1 cellular context compared by ENCODE assay signal in genomic region chr11:118068206-118068944, GRCh38.
TF ChIP-seq lines count a peak whose summit lies in the region.

No MANE protein-coding gene starts in this region.

TF ChIP-seq in GM23338, 12 proteins besides CTCF, POLR2A, EP300 and RAD21:
- TF ChIP-seq, protein P1, sequence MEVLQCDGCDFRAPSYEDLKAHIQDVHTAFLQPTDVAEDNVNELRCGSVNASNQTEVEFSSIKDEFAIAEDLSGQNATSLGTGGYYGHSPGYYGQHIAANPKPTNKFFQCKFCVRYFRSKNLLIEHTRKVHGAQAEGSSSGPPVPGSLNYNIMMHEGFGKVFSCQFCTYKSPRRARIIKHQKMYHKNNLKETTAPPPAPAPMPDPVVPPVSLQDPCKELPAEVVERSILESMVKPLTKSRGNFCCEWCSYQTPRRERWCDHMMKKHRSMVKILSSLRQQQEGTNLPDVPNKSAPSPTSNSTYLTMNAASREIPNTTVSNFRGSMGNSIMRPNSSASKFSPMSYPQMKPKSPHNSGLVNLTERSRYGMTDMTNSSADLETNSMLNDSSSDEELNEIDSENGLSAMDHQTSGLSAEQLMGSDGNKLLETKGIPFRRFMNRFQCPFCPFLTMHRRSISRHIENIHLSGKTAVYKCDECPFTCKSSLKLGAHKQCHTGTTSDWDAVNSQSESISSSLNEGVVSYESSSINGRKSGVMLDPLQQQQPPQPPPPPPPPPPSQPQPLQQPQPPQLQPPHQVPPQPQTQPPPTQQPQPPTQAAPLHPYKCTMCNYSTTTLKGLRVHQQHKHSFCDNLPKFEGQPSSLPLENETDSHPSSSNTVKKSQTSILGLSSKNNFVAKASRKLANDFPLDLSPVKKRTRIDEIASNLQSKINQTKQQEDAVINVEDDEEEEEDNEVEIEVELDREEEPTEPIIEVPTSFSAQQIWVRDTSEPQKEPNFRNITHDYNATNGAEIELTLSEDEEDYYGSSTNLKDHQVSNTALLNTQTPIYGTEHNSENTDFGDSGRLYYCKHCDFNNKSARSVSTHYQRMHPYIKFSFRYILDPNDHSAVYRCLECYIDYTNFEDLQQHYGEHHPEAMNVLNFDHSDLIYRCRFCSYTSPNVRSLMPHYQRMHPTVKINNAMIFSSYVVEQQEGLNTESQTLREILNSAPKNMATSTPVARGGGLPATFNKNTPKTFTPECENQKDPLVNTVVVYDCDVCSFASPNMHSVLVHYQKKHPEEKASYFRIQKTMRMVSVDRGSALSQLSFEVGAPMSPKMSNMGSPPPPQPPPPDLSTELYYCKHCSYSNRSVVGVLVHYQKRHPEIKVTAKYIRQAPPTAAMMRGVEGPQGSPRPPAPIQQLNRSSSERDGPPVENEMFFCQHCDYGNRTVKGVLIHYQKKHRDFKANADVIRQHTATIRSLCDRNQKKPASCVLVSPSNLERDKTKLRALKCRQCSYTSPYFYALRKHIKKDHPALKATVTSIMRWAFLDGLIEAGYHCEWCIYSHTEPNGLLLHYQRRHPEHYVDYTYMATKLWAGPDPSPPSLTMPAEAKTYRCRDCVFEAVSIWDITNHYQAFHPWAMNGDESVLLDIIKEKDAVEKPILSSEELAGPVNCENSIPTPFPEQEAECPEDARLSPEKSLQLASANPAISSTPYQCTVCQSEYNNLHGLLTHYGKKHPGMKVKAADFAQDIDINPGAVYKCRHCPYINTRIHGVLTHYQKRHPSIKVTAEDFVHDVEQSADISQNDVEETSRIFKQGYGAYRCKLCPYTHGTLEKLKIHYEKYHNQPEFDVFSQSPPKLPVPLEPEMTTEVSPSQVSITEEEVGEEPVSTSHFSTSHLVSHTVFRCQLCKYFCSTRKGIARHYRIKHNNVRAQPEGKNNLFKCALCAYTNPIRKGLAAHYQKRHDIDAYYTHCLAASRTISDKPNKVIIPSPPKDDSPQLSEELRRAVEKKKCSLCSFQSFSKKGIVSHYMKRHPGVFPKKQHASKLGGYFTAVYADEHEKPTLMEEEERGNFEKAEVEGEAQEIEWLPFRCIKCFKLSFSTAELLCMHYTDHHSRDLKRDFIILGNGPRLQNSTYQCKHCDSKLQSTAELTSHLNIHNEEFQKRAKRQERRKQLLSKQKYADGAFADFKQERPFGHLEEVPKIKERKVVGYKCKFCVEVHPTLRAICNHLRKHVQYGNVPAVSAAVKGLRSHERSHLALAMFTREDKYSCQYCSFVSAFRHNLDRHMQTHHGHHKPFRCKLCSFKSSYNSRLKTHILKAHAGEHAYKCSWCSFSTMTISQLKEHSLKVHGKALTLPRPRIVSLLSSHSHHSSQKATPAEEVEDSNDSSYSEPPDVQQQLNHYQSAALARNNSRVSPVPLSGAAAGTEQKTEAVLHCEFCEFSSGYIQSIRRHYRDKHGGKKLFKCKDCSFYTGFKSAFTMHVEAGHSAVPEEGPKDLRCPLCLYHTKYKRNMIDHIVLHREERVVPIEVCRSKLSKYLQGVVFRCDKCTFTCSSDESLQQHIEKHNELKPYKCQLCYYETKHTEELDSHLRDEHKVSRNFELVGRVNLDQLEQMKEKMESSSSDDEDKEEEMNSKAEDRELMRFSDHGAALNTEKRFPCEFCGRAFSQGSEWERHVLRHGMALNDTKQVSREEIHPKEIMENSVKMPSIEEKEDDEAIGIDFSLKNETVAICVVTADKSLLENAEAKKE (CRISPR knock-in tag; IDR thresholded peaks at IDR 0.05), result no peak
- TF ChIP-seq ZNF331 (CRISPR knock-in tag; IDR thresholded peaks at IDR 0.05; ENCODE audit: low read depth) (no peak), JUNB (IDR thresholded peaks at IDR 0.05; ENCODE audit: unreplicated experiment) (no peak), NANOG (IDR thresholded peaks at IDR 0.05; ENCODE audit: borderline replicate concordance) (no peak), EZH2 (IDR thresholded peaks at IDR 0.05; ENCODE audit: low read depth, unreplicated experiment) (no peak), STAT1 (IDR thresholded peaks at IDR 0.05; ENCODE audit: unreplicated experiment) (no peak), POLR2AphosphoS5 (IDR thresholded peaks at IDR 0.05; ENCODE audit: low read depth) (no peak), ZNF114 (CRISPR knock-in tag; IDR thresholded peaks at IDR 0.05) (no peak)
- TF ChIP-seq, protein P2, sequence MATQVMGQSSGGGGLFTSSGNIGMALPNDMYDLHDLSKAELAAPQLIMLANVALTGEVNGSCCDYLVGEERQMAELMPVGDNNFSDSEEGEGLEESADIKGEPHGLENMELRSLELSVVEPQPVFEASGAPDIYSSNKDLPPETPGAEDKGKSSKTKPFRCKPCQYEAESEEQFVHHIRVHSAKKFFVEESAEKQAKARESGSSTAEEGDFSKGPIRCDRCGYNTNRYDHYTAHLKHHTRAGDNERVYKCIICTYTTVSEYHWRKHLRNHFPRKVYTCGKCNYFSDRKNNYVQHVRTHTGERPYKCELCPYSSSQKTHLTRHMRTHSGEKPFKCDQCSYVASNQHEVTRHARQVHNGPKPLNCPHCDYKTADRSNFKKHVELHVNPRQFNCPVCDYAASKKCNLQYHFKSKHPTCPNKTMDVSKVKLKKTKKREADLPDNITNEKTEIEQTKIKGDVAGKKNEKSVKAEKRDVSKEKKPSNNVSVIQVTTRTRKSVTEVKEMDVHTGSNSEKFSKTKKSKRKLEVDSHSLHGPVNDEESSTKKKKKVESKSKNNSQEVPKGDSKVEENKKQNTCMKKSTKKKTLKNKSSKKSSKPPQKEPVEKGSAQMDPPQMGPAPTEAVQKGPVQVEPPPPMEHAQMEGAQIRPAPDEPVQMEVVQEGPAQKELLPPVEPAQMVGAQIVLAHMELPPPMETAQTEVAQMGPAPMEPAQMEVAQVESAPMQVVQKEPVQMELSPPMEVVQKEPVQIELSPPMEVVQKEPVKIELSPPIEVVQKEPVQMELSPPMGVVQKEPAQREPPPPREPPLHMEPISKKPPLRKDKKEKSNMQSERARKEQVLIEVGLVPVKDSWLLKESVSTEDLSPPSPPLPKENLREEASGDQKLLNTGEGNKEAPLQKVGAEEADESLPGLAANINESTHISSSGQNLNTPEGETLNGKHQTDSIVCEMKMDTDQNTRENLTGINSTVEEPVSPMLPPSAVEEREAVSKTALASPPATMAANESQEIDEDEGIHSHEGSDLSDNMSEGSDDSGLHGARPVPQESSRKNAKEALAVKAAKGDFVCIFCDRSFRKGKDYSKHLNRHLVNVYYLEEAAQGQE (IDR thresholded peaks at IDR 0.05; ENCODE audit: unreplicated experiment), result no peak
